In the genomic region with DNA sequence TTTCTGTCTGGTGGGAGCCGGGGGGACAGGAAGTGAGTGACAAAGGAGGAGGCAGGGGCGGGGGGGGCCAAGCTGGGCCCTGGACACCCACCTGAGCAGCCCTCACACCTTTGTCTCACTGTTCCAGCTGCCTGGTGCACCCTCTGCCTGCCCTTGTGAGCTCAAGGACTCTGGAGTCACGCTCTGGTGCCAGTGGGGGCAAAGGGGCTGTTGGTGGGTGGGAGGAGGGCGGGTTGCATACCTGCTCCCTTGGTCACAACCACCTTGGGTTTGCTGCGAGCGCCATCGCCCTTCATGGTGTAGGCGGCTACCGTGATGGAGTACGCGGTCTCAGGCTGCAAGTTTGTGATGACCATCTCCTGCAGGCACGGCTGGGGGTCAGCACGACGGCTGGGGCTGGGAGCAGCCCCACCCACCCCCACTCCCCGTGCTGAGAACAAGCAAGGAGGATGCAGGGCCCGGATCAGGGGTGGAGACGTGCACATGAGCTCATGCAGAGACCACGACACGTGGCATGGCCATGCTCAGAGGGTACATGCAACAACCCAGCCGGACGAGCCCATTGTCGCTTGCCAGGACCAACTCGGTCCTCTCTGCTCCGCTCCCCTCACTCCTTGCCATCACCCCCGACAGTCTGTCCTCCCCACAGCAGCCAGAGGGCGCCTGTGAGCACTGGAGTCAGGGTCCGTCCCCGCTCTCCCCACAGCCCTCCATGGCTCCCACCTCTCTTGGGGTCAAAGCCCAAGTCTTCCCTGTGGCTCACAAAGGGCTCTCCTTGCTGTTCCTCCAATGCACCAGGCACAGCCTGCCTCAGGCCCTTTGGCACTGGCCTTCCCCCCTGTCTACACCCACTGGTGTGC, we compare ENCODE assay signal across 1 cellular context.
TF ChIP-seq lines count a peak whose summit lies in the region.

No MANE protein-coding gene starts in this region.

TF ChIP-seq in SK-N-SH treated with all-trans-retinoic acid at 6 μM for 48 hours, 23 proteins besides CTCF, POLR2A, EP300 and RAD21 (continued from another document):
- TF ChIP-seq GLIS3 (CRISPR knock-in tag; IDR thresholded peaks at IDR 0.05) (no peak), ZNF8 (CRISPR knock-in tag; IDR thresholded peaks at IDR 0.05) (no peak), BACH2 (CRISPR knock-in tag; IDR thresholded peaks at IDR 0.05; ENCODE audit: borderline replicate concordance) (no peak), ZNF70 (CRISPR knock-in tag; IDR thresholded peaks at IDR 0.05) (no peak)
